In the genomic region with DNA sequence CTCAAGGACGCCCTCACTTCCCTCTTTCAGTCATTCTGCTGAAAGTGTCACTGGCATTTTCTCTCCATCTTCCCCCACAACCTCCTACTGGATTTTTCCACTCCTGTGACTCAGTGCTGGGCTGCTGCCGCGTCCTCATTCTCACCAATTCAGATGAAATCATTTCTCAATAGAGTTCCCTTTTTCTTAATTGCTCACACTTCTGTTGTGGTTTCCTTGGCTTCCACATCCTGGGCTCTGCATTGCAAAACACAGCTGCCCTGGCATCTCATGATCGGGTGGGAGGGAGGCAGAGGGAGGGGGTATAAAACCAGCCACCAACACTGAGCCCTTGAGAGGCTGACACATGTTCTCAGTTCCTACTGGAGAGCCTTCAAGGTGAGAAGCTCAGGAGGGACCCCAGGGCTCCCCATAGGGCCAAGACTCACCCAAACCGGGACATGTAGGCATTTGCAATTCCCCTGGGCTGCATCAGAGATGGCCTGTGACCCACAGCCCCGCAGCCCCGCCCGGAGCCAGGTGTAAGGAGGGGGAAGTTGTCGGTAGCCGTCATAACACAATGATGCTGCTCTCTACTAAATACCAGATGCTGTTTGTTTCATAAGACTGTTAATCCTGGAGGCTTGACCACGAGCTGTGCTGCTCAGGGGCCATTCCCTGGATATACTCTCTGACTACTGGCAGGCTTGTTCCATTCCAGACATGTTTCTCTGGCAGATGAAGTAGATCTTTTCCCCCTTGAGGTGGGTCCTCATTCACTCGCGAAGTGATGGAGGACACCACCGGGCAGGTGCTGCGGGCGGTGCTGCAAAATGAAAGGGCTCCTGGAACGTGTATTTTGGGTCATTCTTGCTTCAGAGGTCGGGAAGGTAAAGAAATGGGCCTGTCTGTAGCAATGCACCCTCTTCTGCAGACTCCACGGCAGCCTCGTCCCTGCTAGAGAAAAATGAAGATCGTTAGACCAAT, we compare ENCODE assay signal across 9 cellular contexts.
DNase-seq lines count a peak whose midpoint lies in the region; ATAC-seq and TF ChIP-seq lines count a peak whose summit lies in the region.
"Had no signal": no experiment of that assay in that cellular context is flagged by ENCODE, and none has a peak within 500 bp of the region (broad histone marks: within the 10 kb centered on the region; RNA-seq: fewer than 3 reads in every experiment).

No MANE protein-coding gene starts in this region.

- H3K36me3 ChIP-seq in mucosa of rectum (ENCODE audit: control insufficient read depth in 2 of 2, insufficient read depth in 2 of 2, low read length in 2 of 2) = peaks cover 33 to 46% of the 10 kb centered on the region in 2 donors

- peak; percentile 57 for ATAC-seq in GM19468 (IDR thresholded peaks at IDR 0.05; ENCODE audit: extremely low read depth, unreplicated experiment)
- peak; percentile 84 for ATAC-seq in stimulated activated naive CD8-positive, alpha-beta T cell treated with anti-CD3 and anti-CD28 coated beads, Interleukin-15, Interleukin-2, amounts not matched to agents 100 U/mL and 50 U/mL, for 24 hours

- peaks cover 10 to 20% of the 10 kb centered on the region in 2 donors for H3K4me1 ChIP-seq in mucosa of rectum (ENCODE audit: control insufficient read depth in 2 of 2, insufficient read depth in 2 of 2, low read length in 2 of 2)
- H3K4me1 ChIP-seq: parathyroid adenoma had no signal

- H3K9ac ChIP-seq in mucosa of rectum (ENCODE audit: low read depth in 1 of 2, low read length in 2 of 2) = no peak overlapping the region
- H3K9ac ChIP-seq: parathyroid adenoma had no signal

- DNase-seq in AG09309 (ENCODE audit: low read depth) = peak; percentile 64
- DNase-seq in HL-60 (ENCODE audit: low read depth in 1 of 2, low spot score in 1 of 2) = peak; percentile 91 to 98
- DNase-seq in activated CD4-positive, alpha-beta T cell treated with anti-CD3 and anti-CD28 coated beads for 48 hours = peak; percentile 88
- peak; percentile 83 for DNase-seq in choroid plexus epithelial cell (ENCODE audit: low read depth)
- peak; percentile 81 for DNase-seq in stimulated activated naive CD8-positive, alpha-beta T cell treated with anti-CD3 and anti-CD28 coated beads, Interleukin-15, Interleukin-2, amounts not matched to agents 100 U/mL and 50 U/mL, for 24 hours
- DNase-seq in DMS53 treated with DMSO at 0.1 percent for 48 hours (lab: John Stamatoyannopoulos, UW; ENCODE audit: unreplicated experiment) = no peak

- H3K4me3 ChIP-seq in AG09309 (ENCODE audit: control insufficient read depth, low read depth, low read length) (no peak overlapping the region), HL-60 (replicated peaks; ENCODE audit: insufficient read depth, low read length) (no peak overlapping the region), choroid plexus epithelial cell (ENCODE audit: low read depth, low read length) (no peak overlapping the region), mucosa of rectum (ENCODE audit: low read length in 2 of 2) (peak overlapping the region in 1 of 2 donors; percentile 2)

- TF ChIP-seq CTCF in AG09309 (IDR thresholded peaks at IDR 0.05; ENCODE audit: control insufficient read depth, insufficient read depth, low read depth, low read length, missing control alignments) = no peak
- TF ChIP-seq CTCF in HL-60 (IDR thresholded peaks at IDR 0.05; ENCODE audit: insufficient read depth, low read length) = no peak
- TF ChIP-seq CTCF in choroid plexus epithelial cell (conservative IDR thresholded peaks at IDR 0.05; ENCODE audit: low read depth, low read length) = no peak

- no peaks in the 10 kb centered on the region for H3K27me3 ChIP-seq in HL-60 (ENCODE audit: insufficient read depth, poor library complexity, severe bottlenecking)
- no peaks in the 10 kb centered on the region for H3K27me3 ChIP-seq in mucosa of rectum (ENCODE audit: control insufficient read depth in 2 of 2, insufficient read depth in 2 of 2, low read length in 2 of 2)

- H3K9me3 ChIP-seq in mucosa of rectum (ENCODE audit: control insufficient read depth in 2 of 2, low read length in 2 of 2) = no peaks in the 10 kb centered on the region

- peak overlapping the region; percentile 83 for H3K27ac ChIP-seq in HL-60 (replicated peaks)
- peak overlapping the region; percentile 51 to 73 for H3K27ac ChIP-seq in mucosa of rectum (ENCODE audit: low read depth in 2 of 2, low read length in 2 of 2)
